In the genomic region with DNA sequence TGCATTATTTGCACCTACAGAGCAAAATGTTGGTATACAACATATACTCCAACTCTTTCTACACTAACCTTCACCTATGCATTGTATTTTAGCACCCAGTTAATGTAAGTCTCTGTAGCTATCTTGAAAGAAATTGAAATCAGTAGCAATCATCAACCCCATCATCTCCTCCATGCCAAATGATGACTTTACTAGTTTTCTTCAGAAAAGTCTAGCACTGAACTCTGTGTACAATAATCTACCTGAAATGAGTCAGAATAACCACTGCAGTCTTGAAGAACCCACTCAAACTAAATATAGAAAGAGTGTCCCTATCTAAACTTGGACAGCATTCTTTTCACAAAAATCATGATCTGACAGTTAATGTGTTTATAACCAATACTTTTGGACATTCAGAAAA, we compare ENCODE assay signal across 17 cellular contexts. TPM values are rescaled to one million over a fixed set of nuclear protein-coding genes. Genes with fewer than 3 reads are reported as not detected.
DNase-seq lines count a peak whose midpoint lies in the region; ATAC-seq, FAIRE-seq and TF ChIP-seq lines count a peak whose summit lies in the region.
"Had no signal": no experiment of that assay in that cellular context is flagged by ENCODE, and none has a peak within 500 bp of the region (broad histone marks: within the 10 kb centered on the region; RNA-seq: fewer than 3 reads in every experiment).

No MANE protein-coding gene starts in this region.

- H3K27me3 ChIP-seq in thoracic aorta (replicated peaks; ENCODE audit: insufficient read depth): no peaks in the 10 kb centered on the region
- H3K27me3 ChIP-seq: neural progenitor cell, Peyer's patch, vagina had no signal

- H3K9me3 ChIP-seq in thoracic aorta: no peaks in the 10 kb centered on the region
- H3K9me3 ChIP-seq: Peyer's patch, vagina had no signal

- peaks cover 20% of the 10 kb centered on the region for H3K36me3 ChIP-seq in thoracic aorta

- peaks cover 24 to 44% of the 10 kb centered on the region in 2 donors for H3K4me1 ChIP-seq in thoracic aorta (ENCODE audit: control insufficient read depth in 1 of 2, low read depth in 2 of 2)

- DNase-seq in activated naive CD4-positive, alpha-beta T cell treated with anti-CD3 and anti-CD28 coated beads, Interleukin-2, amount 50 U/mL, for 72 hours (ENCODE audit: low spot score in 2 of 2): no peak
- no peak for DNase-seq in activated naive CD4-positive, alpha-beta T cell (lab: John Stamatoyannopoulos, UW)
- DNase-seq in M059J (ENCODE audit: low read depth) (peak; percentile 26), thoracic aorta (ENCODE audit: low spot score) (no peak), GM12891 (ENCODE audit: insufficient read length, low spot score) (no peak), cerebellar nuclear complex (lab: John Stamatoyannopoulos, UW) (no peak)
- DNase-seq: activated CD4-positive, alpha-beta T cell treated with anti-CD3 and anti-CD28 coated beads for 1 hour; effector CD8-positive, alpha-beta T cell; mesenchymal stem cell; NCI-H187; NCI-H526; Peyer's patch; stimulated activated naive CD4-positive, alpha-beta T cell treated with Interleukin-2 at 50 U/mL for 16 hours had no signal

- FAIRE-seq in GM12891 (lab: Jason Lieb, UNC): no peak

- H3K36me3 Mint-ChIP-seq in activated naive CD4-positive, alpha-beta T cell treated with anti-CD3 and anti-CD28 coated beads, Interleukin-2, amount 50 U/mL, for 72 hours: peaks cover 0 to 8% of the 10 kb centered on the region in 2 donors
- H3K36me3 Mint-ChIP-seq in brain: peaks cover 80% of the 10 kb centered on the region

- peak overlapping the region; percentile 80 for H3K4me3 ChIP-seq in thoracic aorta
- H3K4me3 ChIP-seq: neural progenitor cell, Peyer's patch, vagina had no signal

- TF ChIP-seq CTCF in brain (conservative IDR thresholded peaks at IDR 0.05) (no peak), thoracic aorta (IDR thresholded peaks at IDR 0.05) (no peak)

- peaks cover 8% of the 10 kb centered on the region for H3K27me3 Mint-ChIP-seq in brain

- no peak overlapping the region for H3K27ac Mint-ChIP-seq in activated naive CD4-positive, alpha-beta T cell treated with anti-CD3 and anti-CD28 coated beads, Interleukin-2, amount 50 U/mL, for 72 hours
- H3K27ac Mint-ChIP-seq in brain: peak overlapping the region in 2 of 5 experiments; percentile 31 to 74
- H3K27ac Mint-ChIP-seq: neural progenitor cell had no signal

- H3K27ac ChIP-seq in thoracic aorta: no peak overlapping the region
- H3K27ac ChIP-seq: neural progenitor cell, Peyer's patch, vagina had no signal

- no peaks in the 10 kb centered on the region for H3K9me3 Mint-ChIP-seq in activated naive CD4-positive, alpha-beta T cell treated with anti-CD3 and anti-CD28 coated beads, Interleukin-2, amount 50 U/mL, for 72 hours
- peaks cover 0 to 6% (median 4%) of the 10 kb centered on the region in 5 experiments for H3K9me3 Mint-ChIP-seq in brain

- peak overlapping the region in 4 of 5 experiments; percentile 86 to 99 (median 90) for H3K4me3 Mint-ChIP-seq in brain
- H3K4me3 Mint-ChIP-seq: neural progenitor cell had no signal

- ATAC-seq in activated naive CD4-positive, alpha-beta T cell treated with anti-CD3 and anti-CD28 coated beads, Interleukin-2, amount 50 U/mL, for 72 hours: peak; percentile 15 to 61
- ATAC-seq in thoracic aorta (ENCODE audit: insufficient number of reproducible peaks, low FRiP score, low read depth) (no peak), GM21529 (IDR thresholded peaks at IDR 0.05; ENCODE audit: unreplicated experiment) (no peak)

- peaks cover 78% of the 10 kb centered on the region for H3K4me1 Mint-ChIP-seq in brain

- TF ChIP-seq POLR2A in GM12891 (IDR thresholded peaks at IDR 0.05; ENCODE audit: low read depth, low read length): no peak

TF ChIP-seq in GM12891, 5 proteins besides CTCF, POLR2A, EP300 and RAD21:
- TF ChIP-seq POLR2AphosphoS5 (IDR thresholded peaks at IDR 0.05; ENCODE audit: low read depth, low read length) (no peak), POU2F2 (IDR thresholded peaks at IDR 0.05; ENCODE audit: low read depth, low read length) (no peak), TAF1 (IDR thresholded peaks at IDR 0.05; ENCODE audit: low read depth, low read length) (no peak), PAX5 (IDR thresholded peaks at IDR 0.05; ENCODE audit: insufficient read depth, low read length, severe bottlenecking) (no peak), SPI1 (IDR thresholded peaks at IDR 0.05; ENCODE audit: low read depth, low read length) (no peak)

RNA-seq across cellular contexts. Expression of gene IRS2, which starts 9.8 kb away (rescaled TPM):
- total RNA-seq in activated naive CD4-positive, alpha-beta T cell treated with anti-CD3 and anti-CD28 coated beads, Interleukin-2, amount 50 U/mL, for 72 hours: 1 to 10 TPM; 2.4 to 3.7 TPM
- 0.42 and 0.54 TPM in 2 replicates for total RNA-seq in M059J (2014; rRNA removed; shearing (Covaris generic))
- polyA plus RNA-seq in brain (ENCODE audit: insufficient read depth, low read depth, low replicate concordance): 33.7 TPM
- 10 to 100 TPM; 47.8 to 59.8 TPM for total RNA-seq in thoracic aorta
- 0.01 TPM for polyA plus RNA-seq in GM12891 (2012; ENCODE audit: low read depth, missing spikeins)

Comparison
In these comparisons a context has a peak if more than half of its experiments do, and no peak if none do; other contexts are left out.
1. ATAC-seq: peak in activated naive CD4-positive, alpha-beta T cell treated with anti-CD3 and anti-CD28 coated beads, Interleukin-2, amount 50 U/mL, for 72 hours (2 of 2); none in thoracic aorta (single experiment) and GM21529 (single experiment).
2. RNA of gene IRS2, which starts 9.8 kb away (total RNA-seq): 47.8 to 59.8 TPM in thoracic aorta; 2.4 to 3.7 TPM in activated naive CD4-positive, alpha-beta T cell treated with anti-CD3 and anti-CD28 coated beads, Interleukin-2, amount 50 U/mL, for 72 hours and 0.42 to 0.54 TPM in M059J; every median in the first group is over 10 times any median in the second.